Comparison of ENCODE assay signal across 17 cellular contexts in the genomic region with DNA sequence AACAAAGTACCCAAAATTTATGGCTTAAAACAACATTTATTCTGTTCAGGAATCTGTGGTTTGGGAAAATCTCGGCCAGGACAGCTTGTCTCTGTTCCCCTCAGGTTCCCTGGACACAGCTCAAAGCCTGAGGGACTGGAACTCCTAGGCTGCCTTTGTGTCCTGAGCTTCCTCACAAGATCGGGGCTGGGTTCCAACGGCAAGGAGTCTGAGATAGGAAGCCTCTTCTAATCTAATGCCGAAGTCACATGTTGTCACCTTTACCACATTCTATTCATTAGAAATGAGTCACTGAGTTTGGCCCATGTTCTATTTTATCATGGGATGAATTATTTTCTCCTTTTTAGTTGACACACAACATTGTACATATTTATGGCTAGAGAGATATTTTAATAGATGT.
A peak's percentile ranks its signal among the peaks of the same experiment; 100 is the strongest.
DNase-seq lines count a peak whose midpoint lies in the region; ATAC-seq and TF ChIP-seq lines count a peak whose summit lies in the region.
"Had no signal": no experiment of that assay in that cellular context is flagged by ENCODE, and none has a peak within 500 bp of the region (broad histone marks: within the 10 kb centered on the region; RNA-seq: fewer than 3 reads in every experiment).

No MANE protein-coding gene starts in this region.

- H3K36me3 Mint-ChIP-seq in CD4-positive, CD25-positive, alpha-beta regulatory T cell, result peaks cover 15% of the 10 kb centered on the region

- H3K27ac Mint-ChIP-seq in CD4-positive, CD25-positive, alpha-beta regulatory T cell, result peak overlapping the region in 2 of 3 donors; percentile 38 to 40

- H3K27me3 Mint-ChIP-seq in CD4-positive, CD25-positive, alpha-beta regulatory T cell, result no peaks in the 10 kb centered on the region
- H3K27me3 Mint-ChIP-seq: CD8-positive, alpha-beta memory T cell had no signal

- H3K4me3 ChIP-seq in CD4-positive, CD25-positive, alpha-beta regulatory T cell (ENCODE audit: low read depth, low read length), result no peak overlapping the region
- H3K4me3 ChIP-seq in choroid plexus epithelial cell (ENCODE audit: low read depth, low read length) (no peak overlapping the region), prostate gland (no peak overlapping the region)
- H3K4me3 ChIP-seq: BLaER1 had no signal

- WGBS in prostate gland, result 61% methylated on average over 4 of the region's 4 CpGs

- H3K9me3 Mint-ChIP-seq in CD4-positive, CD25-positive, alpha-beta regulatory T cell, result no peaks in the 10 kb centered on the region
- H3K9me3 Mint-ChIP-seq: CD8-positive, alpha-beta memory T cell had no signal

- intact Hi-C loops in prostate gland (cut with DNase I), result no loop called here

- no peak for TF ChIP-seq CTCF in choroid plexus epithelial cell (conservative IDR thresholded peaks at IDR 0.05; ENCODE audit: low read depth, low read length)
- TF ChIP-seq CTCF in prostate gland (IDR thresholded peaks at IDR 0.05), result no peak

- no peaks in the 10 kb centered on the region for H3K36me3 ChIP-seq in CD4-positive, CD25-positive, alpha-beta regulatory T cell (ENCODE audit: control insufficient read depth, insufficient read depth, low read length)
- no peaks in the 10 kb centered on the region for H3K36me3 ChIP-seq in prostate gland
- H3K36me3 ChIP-seq: BLaER1 had no signal

- ATAC-seq in CD4-positive, CD25-positive, alpha-beta regulatory T cell (ENCODE audit: low read depth in 2 of 2), result no peak
- no peak for ATAC-seq in GM18870 (IDR thresholded peaks at IDR 0.05; ENCODE audit: unreplicated experiment)

- H3K27me3 ChIP-seq in CD4-positive, CD25-positive, alpha-beta regulatory T cell (ENCODE audit: control insufficient read depth, insufficient read depth, low read length), result no peaks in the 10 kb centered on the region
- H3K27me3 ChIP-seq in prostate gland (replicated peaks; ENCODE audit: insufficient read depth), result no peaks in the 10 kb centered on the region
- H3K27me3 ChIP-seq: BLaER1 had no signal

- H3K4me1 Mint-ChIP-seq in CD4-positive, CD25-positive, alpha-beta regulatory T cell, result peaks cover 15 to 23% (median 16%) of the 10 kb centered on the region in 4 donors

- H3K9me3 ChIP-seq in CD4-positive, CD25-positive, alpha-beta regulatory T cell (ENCODE audit: control insufficient read depth in 2 of 2, low read length in 2 of 2), result no peaks in the 10 kb centered on the region
- no peaks in the 10 kb centered on the region for H3K9me3 ChIP-seq in prostate gland
- H3K9me3 ChIP-seq: BLaER1 had no signal

- H3K4me1 ChIP-seq in CD4-positive, CD25-positive, alpha-beta regulatory T cell (ENCODE audit: control insufficient read depth, insufficient read depth, low read length, poor library complexity, severe bottlenecking), result peaks cover 12% of the 10 kb centered on the region
- no peaks in the 10 kb centered on the region for H3K4me1 ChIP-seq in prostate gland (replicated peaks)

- H3K4me3 Mint-ChIP-seq in CD4-positive, CD25-positive, alpha-beta regulatory T cell, result no peak overlapping the region
- H3K4me3 Mint-ChIP-seq: CD8-positive, alpha-beta memory T cell had no signal

- no peak overlapping the region for H3K27ac ChIP-seq in CD4-positive, CD25-positive, alpha-beta regulatory T cell (ENCODE audit: insufficient read depth, low read length, poor library complexity, severe bottlenecking)
- H3K27ac ChIP-seq in prostate gland, result no peak overlapping the region
- H3K27ac ChIP-seq: BLaER1, KMS-11 had no signal

- DNase-seq in CD4-positive, CD25-positive, alpha-beta regulatory T cell, result no peak
- peak; percentile 6 for DNase-seq in ELR (ENCODE audit: low read depth)
- peak; percentile 9 for DNase-seq in choroid plexus epithelial cell (ENCODE audit: low read depth)
- DNase-seq in mucosa of gallbladder (ENCODE audit: low spot score), result peak; percentile 68
- DNase-seq in prostate gland (ENCODE audit: low spot score), result no peak
- no peak for DNase-seq in activated CD4-positive, alpha-beta T cell treated with anti-CD3 and anti-CD28 coated beads, Interleukin-2, amount 50 U/mL, for 4 hours
- DNase-seq: CD8-positive, alpha-beta memory T cell; DND-41; H7; NCI-H1048; NCI-H146; NCI-H2081 treated with DMSO at 0.1 percent for 48 hours; NCI-H510A treated with DMSO at 0.1 percent for 48 hours; SIG-M5 had no signal

- TF ChIP-seq POLR2A in prostate gland (IDR thresholded peaks at IDR 0.05), result no peak

Comparison
In these comparisons a context has a peak if more than half of its experiments do, and no peak if none do; other contexts are left out.
1. DNase-seq: peak in ELR (single experiment), choroid plexus epithelial cell (single experiment) and mucosa of gallbladder (single experiment); none in CD4-positive, CD25-positive, alpha-beta regulatory T cell (0 of 3), prostate gland (single experiment) and activated CD4-positive, alpha-beta T cell treated with anti-CD3 and anti-CD28 coated beads, Interleukin-2, amount 50 U/mL, for 4 hours (0 of 2).